9 cellular contexts compared by ENCODE assay signal in genomic region chr7:151250181-151251095, GRCh38. TPM values are rescaled to one million over a fixed set of nuclear protein-coding genes. Genes with fewer than 3 reads are reported as not detected.
DNase-seq lines count a peak whose midpoint lies in the region; ATAC-seq and TF ChIP-seq lines count a peak whose summit lies in the region.
"Had no signal": no experiment of that assay in that cellular context is flagged by ENCODE, and none has a peak within 500 bp of the region (broad histone marks: within the 10 kb centered on the region; RNA-seq: fewer than 3 reads in every experiment).

No MANE protein-coding gene starts in this region.

- TF ChIP-seq CTCF in endodermal cell (conservative IDR thresholded peaks at IDR 0.05), result no peak
- no peak for TF ChIP-seq CTCF in neural crest cell (conservative IDR thresholded peaks at IDR 0.05)
- TF ChIP-seq CTCF in upper lobe of right lung (IDR thresholded peaks at IDR 0.05), result no peak

- H3K9me3 Mint-ChIP-seq in activated naive CD8-positive, alpha-beta T cell (ENCODE audit: low read depth), result no peaks in the 10 kb centered on the region
- no peaks in the 10 kb centered on the region for H3K9me3 Mint-ChIP-seq in activated naive CD8-positive, alpha-beta T cell treated with anti-CD3 and anti-CD28 coated beads, Interleukin-2, amount 50 U/mL, for 24 hours
- H3K9me3 Mint-ChIP-seq in endodermal cell (no peaks in the 10 kb centered on the region), neural crest cell (no peaks in the 10 kb centered on the region)

- H3K36me3 ChIP-seq in endodermal cell (ENCODE audit: control insufficient read depth, insufficient read depth, low read length) (no peaks in the 10 kb centered on the region), upper lobe of right lung (no peaks in the 10 kb centered on the region)

- peak overlapping the region; percentile 4 for H3K27ac Mint-ChIP-seq in activated naive CD8-positive, alpha-beta T cell
- no peak overlapping the region for H3K27ac Mint-ChIP-seq in activated naive CD8-positive, alpha-beta T cell treated with anti-CD3 and anti-CD28 coated beads, Interleukin-2, amount 50 U/mL, for 24 hours
- H3K27ac Mint-ChIP-seq in endodermal cell, result peak overlapping the region; percentile 66
- H3K27ac Mint-ChIP-seq in neural crest cell (ENCODE audit: unreplicated experiment), result no peak overlapping the region

- H3K4me1 ChIP-seq in endodermal cell (ENCODE audit: control insufficient read depth, insufficient read depth, low read length) (peaks cover 29% of the 10 kb centered on the region), upper lobe of right lung (peaks cover 23% of the 10 kb centered on the region)

- DNase-seq in activated naive CD8-positive, alpha-beta T cell treated with anti-CD3 and anti-CD28 coated beads, Interleukin-2, amount 50 U/mL, for 24 hours, result no peak
- DNase-seq in endodermal cell (no peak), neural crest cell (ENCODE audit: low read depth, low spot score) (no peak), upper lobe of right lung (no peak)
- DNase-seq: AML-193 had no signal

- ATAC-seq in activated naive CD8-positive, alpha-beta T cell treated with anti-CD3 and anti-CD28 coated beads, Interleukin-2, amount 50 U/mL, for 24 hours, result no peak
- ATAC-seq in upper lobe of right lung (no peak), HG03139 (IDR thresholded peaks at IDR 0.05; ENCODE audit: unreplicated experiment) (no peak), GM18861 (IDR thresholded peaks at IDR 0.05; ENCODE audit: unreplicated experiment) (no peak), HG03342 (IDR thresholded peaks at IDR 0.05; ENCODE audit: unreplicated experiment) (no peak)

- H3K27me3 Mint-ChIP-seq in activated naive CD8-positive, alpha-beta T cell, result no peaks in the 10 kb centered on the region
- peaks cover 50% of the 10 kb centered on the region for H3K27me3 Mint-ChIP-seq in activated naive CD8-positive, alpha-beta T cell treated with anti-CD3 and anti-CD28 coated beads, Interleukin-2, amount 50 U/mL, for 24 hours
- H3K27me3 Mint-ChIP-seq in endodermal cell (ENCODE audit: insufficient read depth) (peaks cover 54% of the 10 kb centered on the region), neural crest cell (ENCODE audit: low read depth) (peaks cover 4% of the 10 kb centered on the region)

- 68 to 69% methylated on average over 4 to 6 of the region's 6 CpGs for WGBS in endodermal cell (ENCODE audit: insufficient coverage in 1 of 2, insufficient read length in 1 of 2), 2 experiments

- no peaks in the 10 kb centered on the region for H3K36me3 Mint-ChIP-seq in activated naive CD8-positive, alpha-beta T cell
- no peaks in the 10 kb centered on the region for H3K36me3 Mint-ChIP-seq in activated naive CD8-positive, alpha-beta T cell treated with anti-CD3 and anti-CD28 coated beads, Interleukin-2, amount 50 U/mL, for 24 hours (ENCODE audit: low read depth)
- no peaks in the 10 kb centered on the region for H3K36me3 Mint-ChIP-seq in endodermal cell (ENCODE audit: low read depth)
- no peaks in the 10 kb centered on the region for H3K36me3 Mint-ChIP-seq in neural crest cell (ENCODE audit: low read depth)

- H3K9ac ChIP-seq in endodermal cell (ENCODE audit: extremely low read depth, low read length, poor library complexity, severe bottlenecking), result no peak overlapping the region

- H3K4me3 ChIP-seq in endodermal cell (ENCODE audit: low read length) (peak overlapping the region; percentile 48), upper lobe of right lung (peak overlapping the region; percentile 67)

- H3K9me3 ChIP-seq in endodermal cell (ENCODE audit: control insufficient read depth, low read length), result no peaks in the 10 kb centered on the region
- H3K9me3 ChIP-seq in upper lobe of right lung, result no peaks in the 10 kb centered on the region

- H3K4me1 Mint-ChIP-seq in activated naive CD8-positive, alpha-beta T cell (ENCODE audit: low read depth), result peaks cover 33% of the 10 kb centered on the region
- H3K4me1 Mint-ChIP-seq in activated naive CD8-positive, alpha-beta T cell treated with anti-CD3 and anti-CD28 coated beads, Interleukin-2, amount 50 U/mL, for 24 hours, result peaks cover 30% of the 10 kb centered on the region
- H3K4me1 Mint-ChIP-seq in endodermal cell (peaks cover 47% of the 10 kb centered on the region), neural crest cell (peaks cover 68% of the 10 kb centered on the region)

- H3K27me3 ChIP-seq in endodermal cell (ENCODE audit: control insufficient read depth, insufficient read depth, low read length, poor library complexity, severe bottlenecking) (no peaks in the 10 kb centered on the region), upper lobe of right lung (peaks cover 10% of the 10 kb centered on the region)

- H3K4me3 Mint-ChIP-seq in activated naive CD8-positive, alpha-beta T cell, result peak overlapping the region; percentile 73
- no peak overlapping the region for H3K4me3 Mint-ChIP-seq in activated naive CD8-positive, alpha-beta T cell treated with anti-CD3 and anti-CD28 coated beads, Interleukin-2, amount 50 U/mL, for 24 hours
- H3K4me3 Mint-ChIP-seq in endodermal cell (peak overlapping the region; percentile 74), neural crest cell (peak overlapping the region; percentile 91)

- intact Hi-C loops in upper lobe of right lung (cut with DNase I), result no loop called here

- H3K27ac ChIP-seq in endodermal cell (ENCODE audit: low read depth, low read length) (no peak overlapping the region), upper lobe of right lung (peak overlapping the region; percentile 80)

RNA-seq across cellular contexts. Expression of gene SMARCD3, which starts 1.9 kb away (rescaled TPM):
- total RNA-seq in endodermal cell, result 10 to 100 TPM; 40.0 to 43.5 TPM
- 46.1 TPM for polyA plus RNA-seq in endodermal cell (2013, experiment 1 of 2)
- 41.7 TPM for polyA plus RNA-seq in endodermal cell (2013, experiment 2 of 2)
- total RNA-seq in neural crest cell, result 46.7 and 50.7 TPM in 2 replicates
- 61.5 TPM for total RNA-seq in upper lobe of right lung

RNA-seq across cellular contexts. Expression of gene CHPF2, which starts 18.2 kb away (rescaled TPM):
- total RNA-seq in endodermal cell (10 to 100 TPM; 31.9 to 35.6 TPM), neural crest cell (33.1 and 34.1 TPM in 2 replicates), upper lobe of right lung (37.2 TPM)
- 23.1 TPM for polyA plus RNA-seq in endodermal cell (2013, experiment 1 of 2)
- polyA plus RNA-seq in endodermal cell (2013, experiment 2 of 2), result 19.4 TPM

RNA-seq across cellular contexts. Expression of gene ABCF2, which starts 23.4 kb away (rescaled TPM):
- 10 to 100 TPM; 43.3 to 48.9 TPM for total RNA-seq in endodermal cell
- 43.5 TPM for polyA plus RNA-seq in endodermal cell (2013, experiment 1 of 2)
- polyA plus RNA-seq in endodermal cell (2013, experiment 2 of 2), result 37.8 TPM
- total RNA-seq in neural crest cell, result 67.0 and 68.2 TPM in 2 replicates
- 26.3 TPM for total RNA-seq in upper lobe of right lung

RNA-seq across cellular contexts. Expression of gene H2BK1, which starts 40.1 kb away (rescaled TPM):
- not detected for total RNA-seq in endodermal cell
- polyA plus RNA-seq in endodermal cell (2013, experiment 1 of 2), result not detected
- polyA plus RNA-seq in endodermal cell (2013, experiment 2 of 2), result not detected
- total RNA-seq in neural crest cell, result not detected in 2 replicates
- total RNA-seq in upper lobe of right lung, result not detected

Comparison
In these comparisons a context has a peak if more than half of its experiments do, and no peak if none do; other contexts are left out.
1. H3K27ac Mint-ChIP-seq: peak in activated naive CD8-positive, alpha-beta T cell (single experiment) and endodermal cell (single experiment); none in activated naive CD8-positive, alpha-beta T cell treated with anti-CD3 and anti-CD28 coated beads, Interleukin-2, amount 50 U/mL, for 24 hours (single experiment) and neural crest cell (single experiment).